In genomic region chr11:61482513-61482912, GRCh38 we compare ENCODE assay signal across 10 cellular contexts. TPM values are rescaled to one million over a fixed set of nuclear protein-coding genes. Genes with fewer than 3 reads are reported as not detected.
DNase-seq lines count a peak whose midpoint lies in the region; ATAC-seq and TF ChIP-seq lines count a peak whose summit lies in the region.
"Had no signal": no experiment of that assay in that cellular context is flagged by ENCODE, and none has a peak within 500 bp of the region (broad histone marks: within the 10 kb centered on the region; RNA-seq: fewer than 3 reads in every experiment).

No MANE protein-coding gene starts in this region.

- H3K9me3 Mint-ChIP-seq in stimulated activated effector memory CD8-positive, alpha-beta T cell treated with anti-CD3 and anti-CD28 coated beads, Interleukin-12 subunit alpha, Interleukin-12 subunit beta, amount 100 ng/mL, for 72 hours, result no peaks in the 10 kb centered on the region
- H3K9me3 Mint-ChIP-seq: T-helper 1 cell treated with Interleukin-12 subunit alpha and Interleukin-12 subunit beta and Interleukin-4 antibody, amounts not matched to agents 30 μg/mL and 1 μg/mL, for 36 hours had no signal

- no peak overlapping the region for H3K4me3 ChIP-seq in colonic mucosa
- H3K4me3 ChIP-seq in dorsolateral prefrontal cortex, result no peak overlapping the region

- no peak overlapping the region for H3K4me3 Mint-ChIP-seq in stimulated activated effector memory CD8-positive, alpha-beta T cell treated with anti-CD3 and anti-CD28 coated beads, Interleukin-12 subunit alpha, Interleukin-12 subunit beta, amount 100 ng/mL, for 72 hours
- H3K4me3 Mint-ChIP-seq: CD4-positive, CD25-positive, alpha-beta regulatory T cell; T-helper 1 cell treated with Interleukin-12 subunit alpha and Interleukin-12 subunit beta and Interleukin-4 antibody, amounts not matched to agents 30 μg/mL and 1 μg/mL, for 36 hours had no signal

- H3K27ac ChIP-seq in colonic mucosa (no peak overlapping the region), dorsolateral prefrontal cortex (peak overlapping the region in 20 of 59 donors; percentile 7 to 87 (median 61))

- ATAC-seq in stimulated activated effector memory CD8-positive, alpha-beta T cell treated with anti-CD3 and anti-CD28 coated beads, Interleukin-12 subunit alpha, Interleukin-12 subunit beta, amount 100 ng/mL, for 72 hours, result peak; percentile 52

- H3K27me3 ChIP-seq in colonic mucosa, result no peaks in the 10 kb centered on the region
- H3K27me3 ChIP-seq in dorsolateral prefrontal cortex, result no peaks in the 10 kb centered on the region

- TF ChIP-seq CTCF in colonic mucosa (IDR thresholded peaks at IDR 0.05) (no peak), dorsolateral prefrontal cortex (IDR thresholded peaks at IDR 0.05 in 54 of 56, conservative IDR thresholded peaks at IDR 0.05 in 2 of 56; ENCODE audit: low read depth in 1 of 56, partially characterized antibody in 56 of 56) (peak in 9 of 56 donors; percentile 13 to 38 (median 19))

- intact Hi-C loops in colonic mucosa (cut with DNase I) (no loop called here), dorsolateral prefrontal cortex (cut with DNase I) (loop anchor here in 1 of 2 donors (10.0 kb wide), 1 partner anchor 242 kb away; no protein-coding TSS in a partner anchor)

- no peak overlapping the region for H3K9ac ChIP-seq in colonic mucosa (ENCODE audit: low read depth in 2 of 2, low read length in 2 of 2)

- H3K36me3 ChIP-seq in colonic mucosa, result no peaks in the 10 kb centered on the region

- peaks cover 5% of the 10 kb centered on the region for H3K36me3 Mint-ChIP-seq in stimulated activated effector memory CD8-positive, alpha-beta T cell treated with anti-CD3 and anti-CD28 coated beads, Interleukin-12 subunit alpha, Interleukin-12 subunit beta, amount 100 ng/mL, for 72 hours

- H3K4me1 ChIP-seq in colonic mucosa, result no peaks in the 10 kb centered on the region

- no peaks in the 10 kb centered on the region for H3K9me3 ChIP-seq in colonic mucosa

- DNase-seq in NCI-H2227 (lab: John Stamatoyannopoulos, UW; ENCODE audit: unreplicated experiment) (peak; percentile 14), NCI-H2227 treated with DMSO at 0.1 percent for 48 hours (lab: John Stamatoyannopoulos, UW) (no peak), UCSD-AML1 (lab: John Stamatoyannopoulos, UW; ENCODE audit: unreplicated experiment) (peak; percentile 25), germinal center (ENCODE audit: low spot score) (peak; percentile 43), colonic mucosa (no peak), H4 (ENCODE audit: low spot score) (no peak), dorsolateral prefrontal cortex (no peak)
- peak; percentile 18 to 57 for DNase-seq in stimulated activated effector memory CD8-positive, alpha-beta T cell treated with anti-CD3 and anti-CD28 coated beads, Interleukin-12 subunit alpha, Interleukin-12 subunit beta, amount 100 ng/mL, for 72 hours (ENCODE audit: low spot score in 2 of 2)

- H3K27ac Mint-ChIP-seq in stimulated activated effector memory CD8-positive, alpha-beta T cell treated with anti-CD3 and anti-CD28 coated beads, Interleukin-12 subunit alpha, Interleukin-12 subunit beta, amount 100 ng/mL, for 72 hours, result no peak overlapping the region
- H3K27ac Mint-ChIP-seq: CD4-positive, CD25-positive, alpha-beta regulatory T cell; T-helper 1 cell treated with Interleukin-12 subunit alpha and Interleukin-12 subunit beta and Interleukin-4 antibody, amounts not matched to agents 30 μg/mL and 1 μg/mL, for 36 hours had no signal

- H3K4me1 Mint-ChIP-seq in stimulated activated effector memory CD8-positive, alpha-beta T cell treated with anti-CD3 and anti-CD28 coated beads, Interleukin-12 subunit alpha, Interleukin-12 subunit beta, amount 100 ng/mL, for 72 hours, result peaks cover 7% of the 10 kb centered on the region

RNA-seq across cellular contexts. Expression of gene LRRC10B, which starts 26.0 kb away (rescaled TPM):
- total RNA-seq in colonic mucosa (1 to 10 TPM in 1 of 2 donors, under 1 TPM in 1; 0.54 to 1.3 TPM), dorsolateral prefrontal cortex (10 to 100 TPM in 46 of 120 experiments, 1 to 10 TPM in 74; 1.3 to 19.6 (median 9.1) TPM)
- not detected in 2 replicates for total RNA-seq in H4 (2014; rRNA removed; shearing (Covaris generic))
- total RNA-seq: CD4-positive, CD25-positive, alpha-beta regulatory T cell had no signal

RNA-seq across cellular contexts. Expression of gene SDHAF2, which starts 52.6 kb away (rescaled TPM):
- 10 to 100 TPM; 38.3 to 38.5 TPM for total RNA-seq in colonic mucosa
- 56.5 and 67.8 TPM in 2 replicates for total RNA-seq in H4 (2014; rRNA removed; shearing (Covaris generic))
- total RNA-seq in dorsolateral prefrontal cortex, result 10 to 100 TPM; 23.9 to 53.9 (median 37.5) TPM

RNA-seq across cellular contexts. Expression of gene CPSF7, which starts 52.7 kb away (rescaled TPM):
- total RNA-seq in colonic mucosa (10 to 100 TPM; 56.2 to 65.8 TPM), dorsolateral prefrontal cortex (100 to 1,000 TPM in 29 of 120 experiments, 10 to 100 TPM in 91; 73.7 to 125 (median 93.7) TPM)
- 21.0 and 31.8 TPM in 2 replicates for total RNA-seq in H4 (2014; rRNA removed; shearing (Covaris generic))

Comparison
In these comparisons a context has a peak if more than half of its experiments do, and no peak if none do; other contexts are left out.
1. DNase-seq: peak in NCI-H2227 (single experiment), UCSD-AML1 (single experiment), germinal center (single experiment) and stimulated activated effector memory CD8-positive, alpha-beta T cell treated with anti-CD3 and anti-CD28 coated beads, Interleukin-12 subunit alpha, Interleukin-12 subunit beta, amount 100 ng/mL, for 72 hours (2 of 2); none in NCI-H2227 treated with DMSO at 0.1 percent for 48 hours (single experiment), colonic mucosa (single experiment), H4 (single experiment) and dorsolateral prefrontal cortex (0 of 10).